8 cellular contexts compared by ENCODE assay signal in genomic region chr1:113928950-113929749, GRCh38. TPM values are rescaled to one million over a fixed set of nuclear protein-coding genes. Genes with fewer than 3 reads are reported as not detected.
DNase-seq lines count a peak whose midpoint lies in the region; ATAC-seq and TF ChIP-seq lines count a peak whose summit lies in the region.

TSS of gene HIPK1 (plus strand) at chr1:113929324.

- TF ChIP-seq EP300 in upper lobe of left lung (IDR thresholded peaks at IDR 0.05), result peak in 1 of 4 donors; percentile 37

- H3K4me3 ChIP-seq in adrenal gland (peak within 1 kb of the TSS; percentile 76 to 99 (median 94)), heart left ventricle (peak within 1 kb of the TSS; percentile 73 to 99 (median 94)), upper lobe of left lung (peak within 1 kb of the TSS; percentile 71 to 94 (median 84))

- 0 to 2% (median 0%) methylated on average over 8 to 60 of the region's 60 CpGs for WGBS in adrenal gland, 4 donors
- WGBS in heart left ventricle, 4 donors, result 0 to 1% (median 1%) methylated on average over 32 to 60 of the region's 60 CpGs
- WGBS in upper lobe of left lung, 2 donors, result 0 to 1% methylated on average over 19 to 26 of the region's 60 CpGs

- H3K9me3 ChIP-seq in adrenal gland (replicated peaks in 1 of 3) (no peaks in the 10 kb centered on the region), heart left ventricle (no peaks in the 10 kb centered on the region), upper lobe of left lung (no peaks in the 10 kb centered on the region)

- TF ChIP-seq CTCF in GM13976 (IDR thresholded peaks at IDR 0.05; ENCODE audit: borderline replicate concordance, control extremely low read depth, extremely low read depth, insufficient read depth, missing control alignments) (no peak), adrenal gland (IDR thresholded peaks at IDR 0.05) (peak in 4 of 6 experiments; percentile 17 to 46 (median 34)), heart left ventricle (IDR thresholded peaks at IDR 0.05) (no peak), upper lobe of left lung (IDR thresholded peaks at IDR 0.05) (peak in 3 of 6 experiments; percentile 26 to 44 (median 30))

- peaks cover 24 to 45% of the 10 kb centered on the region in 2 donors for H3K4me1 ChIP-seq in adrenal gland (replicated peaks in 1 of 2)
- H3K4me1 ChIP-seq in heart left ventricle, result peaks cover 6 to 52% (median 37%) of the 10 kb centered on the region in 12 donors
- peaks cover 23 to 48% (median 38%) of the 10 kb centered on the region in 4 donors for H3K4me1 ChIP-seq in upper lobe of left lung

- TF ChIP-seq POLR2A in adrenal gland (IDR thresholded peaks at IDR 0.05) (peak; percentile 36 to 81), heart left ventricle (IDR thresholded peaks at IDR 0.05) (peak in 1 of 2 donors; percentile 68), upper lobe of left lung (IDR thresholded peaks at IDR 0.05) (peak; percentile 40 to 87 (median 54))

- intact Hi-C loops in adrenal gland (cut with DNase I), result no loop called here
- intact Hi-C loops in heart left ventricle (cut with DNase I), result loop anchor here in 9 of 10 donors (1.0 to 2.0 kb wide), 5 partner anchors 16 to 117 kb away; partner anchors contain the start of genes DCLRE1B (in 8 of the 9), AP4B1 (in 1 of the 9) and RSBN1 (in 1 of the 9)
- intact Hi-C loops in posterior vena cava (cut with DNase I), result loop anchor here in 1 of 2 donors (2.0 kb wide), 1 partner anchor 24 kb away; the partner anchor contains the start of genes AP4B1 and DCLRE1B

- DNase-seq in GM13976 (ENCODE audit: low spot score) (peak; percentile 91), NCI-H1436 treated with DMSO at 0.1 percent for 48 hours (lab: John Stamatoyannopoulos, UW) (peak; percentile 31), T-helper 1 cell (peak; percentile 78 to 92 (median 89)), adrenal gland (peak; percentile 90 to 95 (median 93)), heart left ventricle (peak; percentile 94 to 96 (median 96)), posterior vena cava (ENCODE audit: low spot score) (peak; percentile 98), upper lobe of left lung (peak; percentile 96 to 98)

- in situ Hi-C loops in GM13976 (cut with MboI; ENCODE audit: low sequenced_read_pairs, unreplicated experiment), result no loop called here

- H3K27me3 ChIP-seq in adrenal gland (no peaks in the 10 kb centered on the region), heart left ventricle (no peaks in the 10 kb centered on the region), upper lobe of left lung (no peaks in the 10 kb centered on the region)

- ATAC-seq in HG02840 (IDR thresholded peaks at IDR 0.05; ENCODE audit: low FRiP score, unreplicated experiment) (peak; percentile 72), heart left ventricle (peak; percentile 95 to 96 (median 96)), upper lobe of left lung (ENCODE audit: low FRiP score in 2 of 2) (peak; percentile 96)

- H3K27ac ChIP-seq in adrenal gland, result peak within 1 kb of the TSS; percentile 69 to 100 (median 95)
- peak within 1 kb of the TSS; percentile 62 to 98 (median 95) for H3K27ac ChIP-seq in heart left ventricle
- peak within 1 kb of the TSS; percentile 96 to 99 (median 98) for H3K27ac ChIP-seq in upper lobe of left lung

- H3K36me3 ChIP-seq in adrenal gland (replicated peaks in 1 of 2) (no peaks in the 10 kb centered on the region), heart left ventricle (no peaks in the 10 kb centered on the region), upper lobe of left lung (no peaks in the 10 kb centered on the region)

RNA-seq across cellular contexts. Expression of gene HIPK1, which starts in this region (rescaled TPM):
- total RNA-seq in adrenal gland (100 to 1,000 TPM in 1 of 8 donors, 10 to 100 TPM in 7; 57.1 to 102 (median 75.0) TPM), heart left ventricle (100 to 1,000 TPM in 1 of 9 donors, 10 to 100 TPM in 8; 41.8 to 102 (median 62.7) TPM), posterior vena cava (10 to 100 TPM; 68.9 to 78.9 TPM), upper lobe of left lung (10 to 100 TPM; 31.4 to 85.5 (median 64.0) TPM)
- polyA plus RNA-seq in adrenal gland (10 to 100 TPM; 13.0 to 37.2 (median 13.1) TPM), heart left ventricle (10 to 100 TPM in 1 of 2 donors, 1 to 10 TPM in 1; 7.0 to 24.9 TPM)

Comparison
In these comparisons a context has a peak if more than half of its experiments do, and no peak if none do; other contexts are left out.
1. Peak in every context shown above with its lines: DNase-seq, ATAC-seq, H3K4me3 ChIP-seq and H3K27ac ChIP-seq.
2. DNase-seq: peak in every context shown above with its lines; median percentile 98 in posterior vena cava; 97 in upper lobe of left lung; 96 in heart left ventricle; 93 in adrenal gland; 91 in GM13976; 89 in T-helper 1 cell; 31 in NCI-H1436 treated with DMSO at 0.1 percent for 48 hours.
3. CTCF ChIP-seq: peak in adrenal gland (4 of 6); none in GM13976 (single experiment) and heart left ventricle (0 of 12).
4. intact Hi-C loops: an anchor here in heart left ventricle (1.0 to 2.0 kb wide); none called in adrenal gland.